17 cellular contexts compared by ENCODE assay signal in genomic region chr2:20108655-20109396, GRCh38. TPM values are rescaled to one million over a fixed set of nuclear protein-coding genes. Genes with fewer than 3 reads are reported as not detected.
DNase-seq lines count a peak whose midpoint lies in the region; ATAC-seq and TF ChIP-seq lines count a peak whose summit lies in the region.
"Had no signal": no experiment of that assay in that cellular context is flagged by ENCODE, and none has a peak within 500 bp of the region (broad histone marks: within the 10 kb centered on the region; RNA-seq: fewer than 3 reads in every experiment).

No MANE protein-coding gene starts in this region.

- H3K9me3 ChIP-seq in mammary epithelial cell (replicated peaks; ENCODE audit: insufficient read depth, low read length) = no peaks in the 10 kb centered on the region
- H3K9me3 ChIP-seq in left lung = no peaks in the 10 kb centered on the region
- H3K9me3 ChIP-seq in aorta (ENCODE audit: control insufficient read depth, low read length) = peaks cover 2% of the 10 kb centered on the region
- no peaks in the 10 kb centered on the region for H3K9me3 ChIP-seq in vagina
- H3K9me3 ChIP-seq: ovary had no signal

- H3K9ac ChIP-seq in mammary epithelial cell (ENCODE audit: insufficient read depth, low read length) = no peak overlapping the region

- no peaks in the 10 kb centered on the region for H3K36me3 ChIP-seq in mammary epithelial cell (ENCODE audit: insufficient read depth, low read length)
- H3K36me3 ChIP-seq in left lung = no peaks in the 10 kb centered on the region
- H3K36me3 ChIP-seq in aorta (ENCODE audit: control insufficient read depth in 1 of 2, insufficient read depth in 2 of 2, low read length in 1 of 2) = no peaks in the 10 kb centered on the region
- no peaks in the 10 kb centered on the region for H3K36me3 ChIP-seq in vagina
- H3K36me3 ChIP-seq: ovary had no signal

- H3K4me3 ChIP-seq in mammary epithelial cell (replicated peaks in 1 of 3; ENCODE audit: insufficient read depth in 1 of 3, low read depth in 2 of 3, low read length in 3 of 3) = no peak overlapping the region
- H3K4me3 ChIP-seq in left lung = no peak overlapping the region
- no peak overlapping the region for H3K4me3 ChIP-seq in aorta (ENCODE audit: low read length in 2 of 2)
- H3K4me3 ChIP-seq in vagina = no peak overlapping the region
- H3K4me3 ChIP-seq: GM12878, ovary had no signal

- H3K27ac ChIP-seq in mammary epithelial cell (ENCODE audit: insufficient read depth, low read depth, low read length) (no peak overlapping the region), left lung (no peak overlapping the region), aorta (ENCODE audit: low read depth in 1 of 2, low read length in 2 of 2) (no peak overlapping the region), vagina (no peak overlapping the region)
- H3K27ac ChIP-seq: ovary had no signal

- in situ Hi-C loops in mammary epithelial cell (cut with MboI; ENCODE audit: low sequenced_read_pairs in 2 of 2) (loop anchor here in 1 of 2 donors (5.0 to 10.0 kb wide), 3 partner anchors 73 to 176 kb away; no protein-coding TSS in a partner anchor), KBM-7 (cut with MboI; ENCODE audit: low pct_unique_long_range_greater_than_20kb, low sequenced_read_pairs) (loop anchor here (25.0 kb wide), 1 partner anchor 528 kb away; no protein-coding TSS in a partner anchor)

- BruUV-seq in mammary epithelial cell (replicated peaks; lab: Mats Ljungman, UMichigan) = no TSS peak

- no peaks in the 10 kb centered on the region for H4K20me1 ChIP-seq in mammary epithelial cell (ENCODE audit: insufficient read depth, low read length)

- no peak for TF ChIP-seq POLR2A in vagina (IDR thresholded peaks at IDR 0.05)

- dilution Hi-C loops in mammary epithelial cell (cut with HindIII; ENCODE audit: low sequenced_read_pairs) = loop anchor here (5.0 kb wide), 2 partner anchors 78 to 87 kb away; no protein-coding TSS in a partner anchor

- intact Hi-C loops in mammary epithelial cell (cut with micrococcal nuclease) = loop anchor here (2.0 to 10.0 kb wide), 3 partner anchors 32 to 526 kb away; no protein-coding TSS in a partner anchor
- intact Hi-C loops in left lung (cut with DNase I) = no loop called here
- intact Hi-C loops in Right ventricle myocardium superior (cut with DNase I) = no loop called here
- intact Hi-C loops in aorta (cut with DNase I) = no loop called here
- intact Hi-C loops in vagina (cut with DNase I) = no loop called here

- H3K27me3 ChIP-seq in mammary epithelial cell (ENCODE audit: insufficient read depth, low read length) (no peaks in the 10 kb centered on the region), left lung (peaks cover 0 to 12% of the 10 kb centered on the region in 2 donors), aorta (ENCODE audit: control insufficient read depth in 1 of 2, insufficient read depth in 2 of 2, low read length in 1 of 2) (no peaks in the 10 kb centered on the region), vagina (no peaks in the 10 kb centered on the region)
- H3K27me3 ChIP-seq: ovary had no signal

- ATAC-seq in left lung (peak; percentile 37), Right ventricle myocardium superior (ENCODE audit: poor library complexity) (no peak), aorta (ENCODE audit: low FRiP score) (no peak)
- ATAC-seq: GM12878, Panc1, T-helper 17 cell had no signal

- peaks cover 22% of the 10 kb centered on the region for H3K4me1 ChIP-seq in mammary epithelial cell (ENCODE audit: insufficient read depth, low read length)
- H3K4me1 ChIP-seq in left lung = peaks cover 0 to 6% of the 10 kb centered on the region in 2 donors
- H3K4me1 ChIP-seq in aorta (ENCODE audit: control insufficient read depth in 1 of 2, insufficient read depth in 2 of 2, low read length in 2 of 2) = no peaks in the 10 kb centered on the region
- peaks cover 8% of the 10 kb centered on the region for H3K4me1 ChIP-seq in vagina

- no peak overlapping the region for H2AFZ ChIP-seq in mammary epithelial cell (ENCODE audit: low read depth, low read length)

- WGBS in mammary epithelial cell (ENCODE audit: low coverage, missing lambda C conversion rate) = 92% methylated on average over 5 of the region's 5 CpGs
- 90 to 95% methylated on average over 5 of the region's 5 CpGs for WGBS in aorta, 2 donors

- H3K4me2 ChIP-seq in mammary epithelial cell (ENCODE audit: insufficient read depth, low read depth, low read length) = no peak overlapping the region

- CTCF ChIA-PET in mammary epithelial cell (lab: Charles Lee; ENCODE audit: low non-redundant PET) = interaction anchor here (0.6 kb wide), 1 partner anchor 82 kb away, joined by 4 read pairs; no protein-coding TSS in a partner anchor

- DNase-seq in AG08396 (ENCODE audit: low spot score) (peak; percentile 69), HuH-7.5 (ENCODE audit: low spot score) (peak; percentile 74), mammary epithelial cell (peak; percentile 64), left lung (no peak), Right ventricle myocardium superior (no peak), aorta (no peak), vagina (ENCODE audit: extremely low spot score in 2 of 2) (no peak), KBM-7 (no peak)
- DNase-seq: activated CD4-positive, alpha-beta T cell treated with anti-CD3 and anti-CD28 coated beads for 1 hour; AML-193; DND-41; NCI-H1417; ovary; substantia nigra; T-helper 17 cell had no signal

- no peaks in the 10 kb centered on the region for H3K79me2 ChIP-seq in mammary epithelial cell (ENCODE audit: insufficient read depth, low read length)

- no peak for TF ChIP-seq CTCF in mammary epithelial cell (conservative IDR thresholded peaks at IDR 0.05 in 1 of 2, IDR thresholded peaks at IDR 0.05 in 1 of 2; ENCODE audit: extremely low read depth in 1 of 2, insufficient read depth in 1 of 2, low read depth in 1 of 2, low read length in 2 of 2)
- TF ChIP-seq CTCF in left lung (IDR thresholded peaks at IDR 0.05) = no peak
- no peak for TF ChIP-seq CTCF in vagina (IDR thresholded peaks at IDR 0.05)

RNA-seq across cellular contexts. Expression of gene LAPTM4A, which starts 57.4 kb away (rescaled TPM):
- total RNA-seq in mammary epithelial cell (100 to 1,000 TPM; 160 to 162 TPM), left lung (100 to 1,000 TPM; 220 to 300 TPM), Right ventricle myocardium superior (217 TPM), aorta (100 to 1,000 TPM; 211 to 241 TPM), vagina (172 TPM)
- polyA plus RNA-seq in mammary epithelial cell (223 TPM), aorta (100 to 1,000 TPM; 252 to 327 TPM)
- polyA minus RNA-seq in mammary epithelial cell = 181 TPM

Comparison
In these comparisons a context has a peak if more than half of its experiments do, and no peak if none do; other contexts are left out.
1. DNase-seq: peak in AG08396 (single experiment), HuH-7.5 (single experiment) and mammary epithelial cell (single experiment); none in left lung (0 of 2), Right ventricle myocardium superior (single experiment), aorta (0 of 2), vagina (0 of 2) and KBM-7 (single experiment).